1 cellular context compared by ENCODE assay signal in the genomic region with DNA sequence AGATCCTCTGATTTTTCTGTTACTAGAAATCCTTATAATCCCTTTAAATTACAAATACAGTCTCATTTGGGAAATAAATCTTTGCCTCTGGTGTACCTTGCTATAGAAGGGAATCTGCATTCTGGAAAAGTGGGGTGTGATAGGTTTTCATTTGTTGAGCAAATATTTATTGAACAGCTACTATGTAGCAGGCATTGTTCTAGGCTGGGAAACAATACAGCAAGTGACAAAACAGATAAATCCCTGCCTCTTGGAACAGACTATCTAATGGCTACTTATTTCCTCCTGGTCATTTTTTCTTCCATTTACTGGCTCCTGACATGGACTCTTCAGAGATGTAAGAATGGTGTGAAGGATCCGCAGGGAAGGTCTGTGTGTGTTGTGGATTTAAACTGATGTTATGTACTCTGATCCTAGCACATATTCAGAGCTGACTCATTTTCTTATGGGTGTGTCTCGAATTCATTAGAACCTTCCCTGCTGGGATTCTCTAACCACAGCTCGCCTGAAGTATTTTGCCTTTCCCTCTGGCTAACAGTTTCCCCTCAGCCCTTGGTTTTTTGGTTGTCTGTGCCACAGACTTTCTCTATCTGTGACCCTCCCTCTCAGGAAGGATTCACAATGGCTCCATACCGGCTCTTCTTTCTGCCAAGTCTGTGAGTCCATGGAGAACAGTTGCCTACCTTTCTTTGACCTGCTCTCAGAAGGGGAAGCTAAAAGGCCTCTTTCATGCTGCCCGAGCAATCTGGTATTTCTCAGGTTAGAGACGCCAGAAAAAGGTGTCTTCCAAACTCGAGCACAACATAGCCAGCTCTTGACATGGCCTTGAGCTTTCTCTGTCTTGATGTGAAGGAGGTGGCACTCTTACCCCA.
TF ChIP-seq lines count a peak whose summit lies in the region.

No MANE protein-coding gene starts in this region.

TF ChIP-seq in HepG2, 621 proteins besides CTCF, POLR2A, EP300 and RAD21 (continued from another document):
- TF ChIP-seq, protein P1, sequence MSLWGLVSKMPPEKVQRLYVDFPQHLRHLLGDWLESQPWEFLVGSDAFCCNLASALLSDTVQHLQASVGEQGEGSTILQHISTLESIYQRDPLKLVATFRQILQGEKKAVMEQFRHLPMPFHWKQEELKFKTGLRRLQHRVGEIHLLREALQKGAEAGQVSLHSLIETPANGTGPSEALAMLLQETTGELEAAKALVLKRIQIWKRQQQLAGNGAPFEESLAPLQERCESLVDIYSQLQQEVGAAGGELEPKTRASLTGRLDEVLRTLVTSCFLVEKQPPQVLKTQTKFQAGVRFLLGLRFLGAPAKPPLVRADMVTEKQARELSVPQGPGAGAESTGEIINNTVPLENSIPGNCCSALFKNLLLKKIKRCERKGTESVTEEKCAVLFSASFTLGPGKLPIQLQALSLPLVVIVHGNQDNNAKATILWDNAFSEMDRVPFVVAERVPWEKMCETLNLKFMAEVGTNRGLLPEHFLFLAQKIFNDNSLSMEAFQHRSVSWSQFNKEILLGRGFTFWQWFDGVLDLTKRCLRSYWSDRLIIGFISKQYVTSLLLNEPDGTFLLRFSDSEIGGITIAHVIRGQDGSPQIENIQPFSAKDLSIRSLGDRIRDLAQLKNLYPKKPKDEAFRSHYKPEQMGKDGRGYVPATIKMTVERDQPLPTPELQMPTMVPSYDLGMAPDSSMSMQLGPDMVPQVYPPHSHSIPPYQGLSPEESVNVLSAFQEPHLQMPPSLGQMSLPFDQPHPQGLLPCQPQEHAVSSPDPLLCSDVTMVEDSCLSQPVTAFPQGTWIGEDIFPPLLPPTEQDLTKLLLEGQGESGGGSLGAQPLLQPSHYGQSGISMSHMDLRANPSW (CRISPR knock-in tag; IDR thresholded peaks at IDR 0.05; ENCODE audit: borderline replicate concordance), result no peak
- TF ChIP-seq DNMT3B (CRISPR knock-in tag; conservative IDR thresholded peaks at IDR 0.05) (no peak), ESRRA (CRISPR knock-in tag; IDR thresholded peaks at IDR 0.05; ENCODE audit: low read depth) (no peak), SP2 (CRISPR knock-in tag; IDR thresholded peaks at IDR 0.05) (no peak), TMF1 (CRISPR knock-in tag; IDR thresholded peaks at IDR 0.05; ENCODE audit: low read depth) (no peak), ZNF614 (CRISPR knock-in tag; IDR thresholded peaks at IDR 0.05; ENCODE audit: borderline replicate concordance) (no peak), ZKSCAN8 (CRISPR knock-in tag; IDR thresholded peaks at IDR 0.05; ENCODE audit: borderline replicate concordance) (no peak), SMAD3 (CRISPR knock-in tag; IDR thresholded peaks at IDR 0.05) (no peak), GFI1 (CRISPR knock-in tag; IDR thresholded peaks at IDR 0.05; ENCODE audit: borderline replicate concordance) (no peak)
- TF ChIP-seq, protein P2, sequence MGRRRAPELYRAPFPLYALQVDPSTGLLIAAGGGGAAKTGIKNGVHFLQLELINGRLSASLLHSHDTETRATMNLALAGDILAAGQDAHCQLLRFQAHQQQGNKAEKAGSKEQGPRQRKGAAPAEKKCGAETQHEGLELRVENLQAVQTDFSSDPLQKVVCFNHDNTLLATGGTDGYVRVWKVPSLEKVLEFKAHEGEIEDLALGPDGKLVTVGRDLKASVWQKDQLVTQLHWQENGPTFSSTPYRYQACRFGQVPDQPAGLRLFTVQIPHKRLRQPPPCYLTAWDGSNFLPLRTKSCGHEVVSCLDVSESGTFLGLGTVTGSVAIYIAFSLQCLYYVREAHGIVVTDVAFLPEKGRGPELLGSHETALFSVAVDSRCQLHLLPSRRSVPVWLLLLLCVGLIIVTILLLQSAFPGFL (CRISPR knock-in tag; IDR thresholded peaks at IDR 0.05), result no peak
- TF ChIP-seq, protein P3, sequence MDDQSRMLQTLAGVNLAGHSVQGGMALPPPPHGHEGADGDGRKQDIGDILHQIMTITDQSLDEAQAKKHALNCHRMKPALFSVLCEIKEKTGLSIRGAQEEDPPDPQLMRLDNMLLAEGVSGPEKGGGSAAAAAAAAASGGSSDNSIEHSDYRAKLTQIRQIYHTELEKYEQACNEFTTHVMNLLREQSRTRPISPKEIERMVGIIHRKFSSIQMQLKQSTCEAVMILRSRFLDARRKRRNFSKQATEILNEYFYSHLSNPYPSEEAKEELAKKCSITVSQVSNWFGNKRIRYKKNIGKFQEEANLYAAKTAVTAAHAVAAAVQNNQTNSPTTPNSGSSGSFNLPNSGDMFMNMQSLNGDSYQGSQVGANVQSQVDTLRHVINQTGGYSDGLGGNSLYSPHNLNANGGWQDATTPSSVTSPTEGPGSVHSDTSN (CRISPR knock-in tag; IDR thresholded peaks at IDR 0.05; ENCODE audit: borderline replicate concordance), result no peak
